ENCODE assay signal across 17 cellular contexts in the genomic region with DNA sequence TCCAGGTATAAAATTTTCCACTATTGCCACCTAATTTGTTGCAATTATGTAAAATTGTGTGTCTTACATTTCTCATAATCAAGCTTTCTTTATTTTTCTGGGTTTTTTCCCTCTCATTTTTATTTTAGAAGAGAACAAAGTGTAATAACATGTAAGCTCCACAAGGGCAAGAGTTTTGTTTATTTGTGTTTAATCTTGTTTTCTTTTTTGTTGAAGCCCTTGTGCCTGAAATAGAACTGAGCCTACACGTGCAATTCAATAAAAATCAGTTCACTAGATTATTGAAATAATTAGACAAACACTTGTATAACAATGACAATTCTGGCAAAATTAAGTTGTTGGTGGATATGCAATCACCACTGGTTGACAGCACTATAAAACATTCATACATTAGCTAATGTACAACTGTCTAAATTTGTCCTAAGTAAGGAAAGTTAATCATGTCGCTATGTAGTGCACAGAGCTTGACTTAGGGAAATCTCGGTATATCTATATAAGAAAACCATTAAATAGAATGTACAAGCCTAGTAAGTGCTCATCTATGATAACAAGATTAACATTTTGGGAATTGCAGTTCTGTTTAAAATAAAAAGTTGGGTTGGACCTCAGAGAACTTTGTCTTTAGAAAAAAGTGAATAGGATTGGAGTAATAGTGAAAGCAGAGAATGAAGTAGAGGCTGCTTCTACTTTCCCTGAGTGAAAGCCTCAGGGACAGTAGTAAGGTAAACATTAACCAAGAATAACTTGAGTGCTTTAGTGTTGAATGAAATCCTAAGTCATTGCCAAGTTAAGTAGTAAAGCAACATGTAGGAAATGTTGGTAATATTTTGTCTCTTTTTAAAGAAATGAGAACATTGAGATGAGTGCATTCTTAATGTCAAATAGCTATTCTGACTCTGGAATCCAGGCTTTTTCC. TPM values are rescaled to one million over a fixed set of nuclear protein-coding genes. Genes with fewer than 3 reads are reported as not detected.
DNase-seq lines count a peak whose midpoint lies in the region; ATAC-seq and TF ChIP-seq lines count a peak whose summit lies in the region.
"Had no signal": no experiment of that assay in that cellular context is flagged by ENCODE, and none has a peak within 500 bp of the region (broad histone marks: within the 10 kb centered on the region; RNA-seq: fewer than 3 reads in every experiment).

No MANE protein-coding gene starts in this region.

- intact Hi-C loops in activated CD8-positive, alpha-beta T cell treated with anti-CD3 and anti-CD28 coated beads for 36 hours (cut with micrococcal nuclease), result no loop called here

- peaks cover 10% of the 10 kb centered on the region for H3K4me1 ChIP-seq in endocrine pancreas (ENCODE audit: control insufficient read depth, insufficient read depth, low read length)

- in situ Hi-C loops in G401 (cut with HindIII; ENCODE audit: low sequenced_read_pairs), result no loop called here

- no peaks in the 10 kb centered on the region for H3K27me3 Mint-ChIP-seq in activated CD8-positive, alpha-beta T cell treated with anti-CD3 and anti-CD28 coated beads for 36 hours
- H3K27me3 Mint-ChIP-seq: CD4-positive, CD25-positive, alpha-beta regulatory T cell had no signal

- CTCF ChIA-PET in activated CD8-positive, alpha-beta T cell treated with anti-CD3 and anti-CD28 coated beads for 36 hours (lab: Charles Lee), result no interaction called here

- POLR2A ChIA-PET in activated CD8-positive, alpha-beta T cell treated with anti-CD3 and anti-CD28 coated beads for 36 hours (lab: Charles Lee), result interaction anchor here (0.6 kb wide), 1 partner anchor 56 kb away, joined by 3 read pairs; no protein-coding TSS in a partner anchor

- no peak overlapping the region for H3K9ac ChIP-seq in endocrine pancreas (ENCODE audit: control insufficient read depth, insufficient read depth, low read length)
- H3K9ac ChIP-seq: GM23248 had no signal

- peaks cover 1% of the 10 kb centered on the region for H3K36me3 Mint-ChIP-seq in activated CD8-positive, alpha-beta T cell treated with anti-CD3 and anti-CD28 coated beads for 36 hours (ENCODE audit: low read depth)
- H3K36me3 Mint-ChIP-seq: CD4-positive, CD25-positive, alpha-beta regulatory T cell had no signal

- no peaks in the 10 kb centered on the region for H3K9me3 ChIP-seq in endocrine pancreas (ENCODE audit: control insufficient read depth, low read length)

- no peak overlapping the region for H3K27ac Mint-ChIP-seq in activated CD8-positive, alpha-beta T cell treated with anti-CD3 and anti-CD28 coated beads for 36 hours
- H3K27ac Mint-ChIP-seq: activated T-helper 2 cell treated with anti-CD3 and anti-CD28 coated beads, Interferon-gamma antibody, Interleukin-2, Interleukin-4, amounts not matched to agents 10 μg/mL and 5 μg/mL and 100 μg/mL, durations not matched to agents 14 hours and 24 hours and 36 hours; CD4-positive, CD25-positive, alpha-beta regulatory T cell had no signal

- TF ChIP-seq CTCF in activated CD8-positive, alpha-beta T cell treated with anti-CD3 and anti-CD28 coated beads for 36 hours (IDR thresholded peaks at IDR 0.05), result no peak

- DNase-seq in renal cortical epithelial cell (ENCODE audit: low read depth) (peak; percentile 84), G401 (ENCODE audit: low spot score) (no peak)
- DNase-seq in activated CD8-positive, alpha-beta memory T cell treated with anti-CD3 and anti-CD28 coated beads, Interleukin-2, amount 50 U/mL, for 48 hours, result no peak
- no peak for DNase-seq in activated CD8-positive, alpha-beta T cell treated with anti-CD3 and anti-CD28 coated beads for 36 hours
- DNase-seq: CD4-positive, CD25-positive, alpha-beta regulatory T cell; dermis blood vessel endothelial cell; GM23248; mammary epithelial cell; NCI-H2107; nucleus accumbens; stimulated activated naive CD8-positive, alpha-beta T cell treated with anti-CD3 and anti-CD28 coated beads, Interleukin-15, Interleukin-2, amounts not matched to agents 100 U/mL and 50 U/mL, for 24 hours had no signal

- H3K4me1 Mint-ChIP-seq in activated CD8-positive, alpha-beta T cell treated with anti-CD3 and anti-CD28 coated beads for 36 hours (ENCODE audit: low read depth), result no peaks in the 10 kb centered on the region
- H3K4me1 Mint-ChIP-seq: CD4-positive, CD25-positive, alpha-beta regulatory T cell had no signal

- H3K4me3 Mint-ChIP-seq in activated CD8-positive, alpha-beta T cell treated with anti-CD3 and anti-CD28 coated beads for 36 hours, result no peak overlapping the region

- ATAC-seq in GM18907 (IDR thresholded peaks at IDR 0.05; ENCODE audit: unreplicated experiment), result peak; percentile 96
- peak; percentile 71 for ATAC-seq in HG02642 (IDR thresholded peaks at IDR 0.05; ENCODE audit: poor library complexity, unreplicated experiment)
- ATAC-seq in GM18867 (IDR thresholded peaks at IDR 0.05; ENCODE audit: unreplicated experiment), result no peak
- no peak for ATAC-seq in activated CD8-positive, alpha-beta T cell treated with anti-CD3 and anti-CD28 coated beads for 36 hours
- ATAC-seq: stimulated activated naive CD8-positive, alpha-beta T cell treated with anti-CD3 and anti-CD28 coated beads, Interleukin-15, Interleukin-2, amounts not matched to agents 100 U/mL and 50 U/mL, for 24 hours had no signal

- no peaks in the 10 kb centered on the region for H3K36me3 ChIP-seq in endocrine pancreas (ENCODE audit: control insufficient read depth, insufficient read depth, low read length)

- H3K4me3 ChIP-seq in endocrine pancreas (ENCODE audit: control insufficient read depth, insufficient read depth, low read length), result peak overlapping the region; percentile 48
- H3K4me3 ChIP-seq: GM23248, skin epidermis had no signal

- H3K9me3 Mint-ChIP-seq in activated CD8-positive, alpha-beta T cell treated with anti-CD3 and anti-CD28 coated beads for 36 hours, result peaks cover 16% of the 10 kb centered on the region

- H3K27me3 ChIP-seq in endocrine pancreas (ENCODE audit: control insufficient read depth, insufficient read depth, low read length), result no peaks in the 10 kb centered on the region

RNA-seq across cellular contexts. Expression of gene NOL4, which starts 37.4 kb away (rescaled TPM):
- total RNA-seq in renal cortical epithelial cell, result 0.25 and 0.52 TPM in 2 replicates
- not detected in 2 replicates for total RNA-seq in G401 (2014; rRNA removed; shearing (Covaris generic))
- total RNA-seq in activated CD8-positive, alpha-beta T cell treated with anti-CD3 and anti-CD28 coated beads for 36 hours, result not detected
- total RNA-seq: activated T-helper 2 cell treated with anti-CD3 and anti-CD28 coated beads, Interferon-gamma antibody, Interleukin-2, Interleukin-4, amounts not matched to agents 10 μg/mL and 5 μg/mL and 100 μg/mL, durations not matched to agents 14 hours and 24 hours and 36 hours; CD4-positive, CD25-positive, alpha-beta regulatory T cell; dermis blood vessel endothelial cell; GM23248 had no signal

Comparison
In these comparisons a context has a peak if more than half of its experiments do, and no peak if none do; other contexts are left out.
1. ATAC-seq: peak in GM18907 (single experiment) and HG02642 (single experiment); none in GM18867 (single experiment) and activated CD8-positive, alpha-beta T cell treated with anti-CD3 and anti-CD28 coated beads for 36 hours (single experiment).